19 cellular contexts compared by ENCODE assay signal in genomic region chr11:103317118-103317517, GRCh38.
DNase-seq lines count a peak whose midpoint lies in the region; ATAC-seq, FAIRE-seq and TF ChIP-seq lines count a peak whose summit lies in the region.
"Had no signal": no experiment of that assay in that cellular context is flagged by ENCODE, and none has a peak within 500 bp of the region (broad histone marks: within the 10 kb centered on the region; RNA-seq: fewer than 3 reads in every experiment).

No MANE protein-coding gene starts in this region.

- CTCF ChIA-PET in HepG2 (lab: Yijun Ruan, JAX; ENCODE audit: low intra/inter-chr PET ratio, low total read pairs), result no interaction called here

- no peaks in the 10 kb centered on the region for H3K79me2 ChIP-seq in HepG2 (ENCODE audit: insufficient read depth, low read length)

- H3K4me2 ChIP-seq in HepG2 (ENCODE audit: low read depth, low read length), result no peak overlapping the region

- no peak for TF ChIP-seq RAD21 in HepG2 (CRISPR knock-in tag; IDR thresholded peaks at IDR 0.05)

- POLR2A ChIA-PET in HepG2 (lab: Yijun Ruan, JAX), result no interaction called here

- H3K9me3 ChIP-seq in right lobe of liver, result no peaks in the 10 kb centered on the region
- no peaks in the 10 kb centered on the region for H3K9me3 ChIP-seq in HepG2 (ENCODE audit: low read length)
- H3K9me3 ChIP-seq in adrenal gland (replicated peaks in 1 of 3), result no peaks in the 10 kb centered on the region

- TF ChIP-seq CTCF in right lobe of liver (IDR thresholded peaks at IDR 0.05), result no peak
- TF ChIP-seq CTCF in HepG2 (CRISPR knock-in tag; IDR thresholded peaks at IDR 0.05), result no peak
- no peak for TF ChIP-seq CTCF in adrenal gland (IDR thresholded peaks at IDR 0.05)
- TF ChIP-seq CTCF in fibroblast of mammary gland (conservative IDR thresholded peaks at IDR 0.05; ENCODE audit: control insufficient read depth, insufficient read depth, low read depth, low read length), result no peak

- in situ Hi-C loops in HepG2 (cut with HindIII; ENCODE audit: extremely low pct_ligation_motif_present, low pct_unique_long_range_greater_than_20kb), result no loop called here

- H4K20me1 ChIP-seq in HepG2 (ENCODE audit: insufficient read depth, low read length), result no peaks in the 10 kb centered on the region

- TF ChIP-seq POLR2A in right lobe of liver (IDR thresholded peaks at IDR 0.05), result no peak
- no peak for TF ChIP-seq POLR2A in HepG2 (IDR thresholded peaks at IDR 0.05; ENCODE audit: insufficient read depth in 1 of 2, low read depth in 2 of 2, low read length in 2 of 2)
- TF ChIP-seq POLR2A in adrenal gland (IDR thresholded peaks at IDR 0.05), result no peak

- intact Hi-C loops in right lobe of liver (cut with DNase I), result no loop called here
- intact Hi-C loops in HepG2 (cut with micrococcal nuclease; ENCODE audit: unreplicated experiment), result no loop called here
- intact Hi-C loops in adrenal gland (cut with DNase I), result no loop called here

- H3K4me1 ChIP-seq in right lobe of liver (no peaks in the 10 kb centered on the region), HepG2 (ENCODE audit: insufficient read depth, low read length) (no peaks in the 10 kb centered on the region), adrenal gland (replicated peaks in 1 of 2) (peaks cover 6 to 14% of the 10 kb centered on the region in 2 donors)

- H3K4me3 ChIP-seq in right lobe of liver, result no peak overlapping the region
- no peak overlapping the region for H3K4me3 ChIP-seq in HepG2 (replicated peaks in 1 of 3; ENCODE audit: insufficient read depth in 1 of 3, low read depth in 2 of 3, low read length in 3 of 3)
- no peak overlapping the region for H3K4me3 ChIP-seq in adrenal gland
- no peak overlapping the region for H3K4me3 ChIP-seq in fibroblast of mammary gland (ENCODE audit: control insufficient read depth, low read depth, low read length)
- H3K4me3 ChIP-seq: GM12878, SK-N-MC had no signal

- FAIRE-seq in HepG2 (lab: Jason Lieb, UNC), result no peak
- FAIRE-seq: GM12878, GM19239, H1 had no signal

- DNase-seq in right lobe of liver (no peak), HepG2 (ENCODE audit: low spot score) (no peak), adrenal gland (peak in 6 of 7 donors; percentile 17 to 61 (median 32)), fibroblast of mammary gland (ENCODE audit: low read depth) (peak; percentile 28), NK-92 (lab: John Stamatoyannopoulos, UW; ENCODE audit: unreplicated experiment) (no peak), NCI-H1436 treated with DMSO at 0.1 percent for 48 hours (lab: John Stamatoyannopoulos, UW) (no peak), SHP77 (lab: John Stamatoyannopoulos, UW) (no peak), NCI-H524 treated with DMSO at 0.1 percent for 48 hours (lab: John Stamatoyannopoulos, UW) (no peak)
- DNase-seq: COR-L47, DMS153, MV-4-11, NCI-H1417 treated with DMSO at 0.1 percent for 48 hours, NCI-H2081, NCI-H510A treated with DMSO at 0.1 percent for 48 hours, T-cell had no signal

- ATAC-seq in right lobe of liver (peak; percentile 19 to 72 (median 50)), HepG2 (no peak)
- ATAC-seq: GM12878, T-cell had no signal

- H3K27me3 ChIP-seq in right lobe of liver, result no peaks in the 10 kb centered on the region
- no peaks in the 10 kb centered on the region for H3K27me3 ChIP-seq in HepG2 (ENCODE audit: control insufficient read depth in 1 of 2, insufficient read depth in 2 of 2, low read length in 2 of 2)
- no peaks in the 10 kb centered on the region for H3K27me3 ChIP-seq in adrenal gland

- no peak overlapping the region for H2AFZ ChIP-seq in HepG2 (ENCODE audit: low read length)

- TF ChIP-seq EP300 in HepG2 (IDR thresholded peaks at IDR 0.05; ENCODE audit: low read depth in 2 of 2, low read length in 2 of 2) (no peak), HepG2 (CRISPR knock-in tag; IDR thresholded peaks at IDR 0.05; ENCODE audit: borderline replicate concordance) (no peak)

- H3K9ac ChIP-seq in HepG2 (ENCODE audit: insufficient read depth, low read depth, low read length), result no peak overlapping the region

- H3K36me3 ChIP-seq in right lobe of liver (no peaks in the 10 kb centered on the region), HepG2 (replicated peaks in 1 of 2; ENCODE audit: control insufficient read depth in 1 of 2, insufficient read depth in 2 of 2, low read length in 2 of 2) (no peaks in the 10 kb centered on the region), adrenal gland (replicated peaks in 1 of 2) (no peaks in the 10 kb centered on the region)

- no TSS peak for BruUV-seq in HepG2 (replicated peaks; lab: Mats Ljungman, UMichigan)

- WGBS in right lobe of liver (ENCODE audit: insufficient coverage, low coverage, low lambda C conversion rate, missing lambda C conversion rate), result 57% methylated on average over 3 of the region's 3 CpGs
- 17% methylated on average over 3 of the region's 3 CpGs for WGBS in HepG2 (ENCODE audit: low lambda C conversion rate)
- WGBS in adrenal gland, 4 donors, result 31 to 42% (median 32%) methylated on average over 3 of the region's 3 CpGs

- H3K27ac ChIP-seq in right lobe of liver (no peak overlapping the region), HepG2 (ENCODE audit: extremely low read length, insufficient read depth, low read length) (no peak overlapping the region), adrenal gland (peak overlapping the region in 3 of 5 donors; percentile 14 to 19 (median 18))
- H3K27ac ChIP-seq: SK-N-MC had no signal

TF ChIP-seq in HepG2, 621 proteins besides CTCF, POLR2A, EP300 and RAD21:
- TF ChIP-seq ZNF782 (CRISPR knock-in tag; IDR thresholded peaks at IDR 0.05; ENCODE audit: borderline replicate concordance) (no peak), POLR2AphosphoS5 (IDR thresholded peaks at IDR 0.05; ENCODE audit: low read depth, low read length) (no peak)

Comparison
In these comparisons a context has a peak if more than half of its experiments do, and no peak if none do; other contexts are left out.
1. DNase-seq: peak in adrenal gland (6 of 7) and fibroblast of mammary gland (single experiment); none in right lobe of liver (0 of 3), HepG2 (single experiment), NK-92 (single experiment), NCI-H1436 treated with DMSO at 0.1 percent for 48 hours (single experiment), SHP77 (0 of 2) and NCI-H524 treated with DMSO at 0.1 percent for 48 hours (single experiment).
2. H3K27ac ChIP-seq: peak in adrenal gland (3 of 5); none in right lobe of liver (0 of 3) and HepG2 (single experiment).